Comparison of ENCODE assay signal across 14 cellular contexts in the genomic region with DNA sequence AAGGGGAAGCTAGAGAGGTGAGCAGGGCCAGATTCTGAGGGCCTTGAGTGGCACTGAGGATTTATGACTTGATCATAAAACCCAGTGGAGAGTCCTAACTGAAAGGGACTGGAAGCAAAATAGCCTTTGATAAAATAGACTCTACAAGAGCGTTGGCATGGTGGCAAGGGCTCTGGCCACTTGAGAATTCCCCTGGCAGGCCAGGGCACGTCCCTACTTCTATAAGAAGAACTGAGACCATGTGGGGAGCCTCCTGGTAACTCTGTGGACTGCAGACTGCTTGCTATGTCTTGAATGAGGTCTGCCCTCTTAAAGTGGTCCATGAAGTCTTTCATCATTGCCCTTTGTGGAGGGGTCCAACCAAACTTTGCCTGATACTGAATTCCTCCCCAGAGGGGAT.
A peak's percentile ranks its signal among the peaks of the same experiment; 100 is the strongest.
DNase-seq lines count a peak whose midpoint lies in the region; ATAC-seq and TF ChIP-seq lines count a peak whose summit lies in the region.
"Had no signal": no experiment of that assay in that cellular context is flagged by ENCODE, and none has a peak within 500 bp of the region (broad histone marks: within the 10 kb centered on the region; RNA-seq: fewer than 3 reads in every experiment).

No MANE protein-coding gene starts in this region.

- H3K4me3 Mint-ChIP-seq in mesothelial cell of epicardium: no peak overlapping the region
- H3K4me3 Mint-ChIP-seq: CD4-positive, alpha-beta memory T cell had no signal

- H3K36me3 Mint-ChIP-seq in mesothelial cell of epicardium: no peaks in the 10 kb centered on the region
- H3K36me3 Mint-ChIP-seq: CD4-positive, alpha-beta memory T cell had no signal

- no peak for TF ChIP-seq CTCF in mesothelial cell of epicardium (IDR thresholded peaks at IDR 0.05; ENCODE audit: unreplicated experiment)

- no peaks in the 10 kb centered on the region for H3K27me3 Mint-ChIP-seq in mesothelial cell of epicardium (ENCODE audit: low read depth)

- DNase-seq in NCI-H1417 (lab: John Stamatoyannopoulos, UW) (peak; percentile 10 to 79 (median 60)), NCI-H1417 treated with DMSO at 0.1 percent for 48 hours (lab: John Stamatoyannopoulos, UW) (no peak), NCI-H510A treated with DMSO at 0.1 percent for 48 hours (lab: John Stamatoyannopoulos, UW) (peak; percentile 31), mesothelial cell of epicardium (ENCODE audit: low spot score in 2 of 2, unreplicated experiment in 2 of 2) (no peak), NCI-H1048 (lab: John Stamatoyannopoulos, UW) (no peak), NCI-H524 treated with DMSO at 0.1 percent for 48 hours (lab: John Stamatoyannopoulos, UW) (no peak)
- DNase-seq: CD4-positive, alpha-beta memory T cell; GDM1; H7; NCI-H2029 treated with DMSO at 0.1 percent for 48 hours; NCI-H526; SIG-M5 had no signal

- H3K4me1 Mint-ChIP-seq in mesothelial cell of epicardium: peaks cover 20% of the 10 kb centered on the region
- H3K4me1 Mint-ChIP-seq: CD4-positive, alpha-beta memory T cell had no signal

- H3K27ac Mint-ChIP-seq in mesothelial cell of epicardium: peak overlapping the region; percentile 35
- H3K27ac Mint-ChIP-seq: CD4-positive, alpha-beta memory T cell had no signal

- ATAC-seq in HG02571 (IDR thresholded peaks at IDR 0.05; ENCODE audit: unreplicated experiment) (peak; percentile 53), GM19023 (IDR thresholded peaks at IDR 0.05; ENCODE audit: unreplicated experiment) (no peak)

- H3K9me3 Mint-ChIP-seq in mesothelial cell of epicardium: peaks cover 10% of the 10 kb centered on the region

Comparison
In these comparisons a context has a peak if more than half of its experiments do, and no peak if none do; other contexts are left out.
1. DNase-seq: peak in NCI-H1417 (3 of 3) and NCI-H510A treated with DMSO at 0.1 percent for 48 hours (single experiment); none in NCI-H1417 treated with DMSO at 0.1 percent for 48 hours (single experiment), mesothelial cell of epicardium (0 of 2), NCI-H1048 (single experiment) and NCI-H524 treated with DMSO at 0.1 percent for 48 hours (single experiment).